12 cellular contexts compared by ENCODE assay signal in genomic region chr21:28608646-28609045, GRCh38.
"Had no signal": no experiment of that assay in that cellular context is flagged by ENCODE, and none has a peak within 500 bp of the region (broad histone marks: within the 10 kb centered on the region; RNA-seq: fewer than 3 reads in every experiment).

No MANE protein-coding gene starts in this region.

- H3K27ac ChIP-seq: gastroesophageal sphincter, heart right ventricle, prostate gland, thoracic aorta had no signal

- DNase-seq: activated CD4-positive, alpha-beta T cell treated with anti-CD3 and anti-CD28 coated beads, Interleukin-2, amount 50 U/mL, for 1 hour; activated naive CD4-positive, alpha-beta T cell; anterior cingulate cortex; heart right ventricle; T-helper 2 cell had no signal

- H3K4me3 ChIP-seq: gastroesophageal sphincter, heart right ventricle, prostate gland, smooth muscle cell, thoracic aorta had no signal

- H3K4me1 ChIP-seq: gastroesophageal sphincter, heart right ventricle, prostate gland had no signal

- ATAC-seq: activated CD4-positive, CD25-positive, alpha-beta regulatory T cell treated with anti-CD3 and anti-CD28 coated beads, Interleukin-2, amount 50 U/mL, for 24 hours; gastroesophageal sphincter; heart right ventricle; right cardiac atrium had no signal

- H3K27ac Mint-ChIP-seq: dendritic cell treated with granulocyte-macrophage colony-stimulating factor and Interleukin-4, amounts not matched to agents 40 ng/mL and 50 ng/mL, for 4 days had no signal

- H3K4me2 ChIP-seq: smooth muscle cell had no signal

- H3K36me3 ChIP-seq: gastroesophageal sphincter, heart right ventricle, prostate gland, thoracic aorta had no signal

- H3K4me3 Mint-ChIP-seq: dendritic cell treated with granulocyte-macrophage colony-stimulating factor and Interleukin-4, amounts not matched to agents 40 ng/mL and 50 ng/mL, for 4 days had no signal

- H3K27me3 ChIP-seq: gastroesophageal sphincter, heart right ventricle had no signal

- H3K9me3 ChIP-seq: gastroesophageal sphincter, prostate gland had no signal
